In genomic region chr7:79980376-79980775, GRCh38 we compare ENCODE assay signal across 16 cellular contexts.
DNase-seq lines count a peak whose midpoint lies in the region; ATAC-seq and TF ChIP-seq lines count a peak whose summit lies in the region.
"Had no signal": no experiment of that assay in that cellular context is flagged by ENCODE, and none has a peak within 500 bp of the region (broad histone marks: within the 10 kb centered on the region; RNA-seq: fewer than 3 reads in every experiment).

No MANE protein-coding gene starts in this region.

- intact Hi-C loops in testis (cut with DNase I; ENCODE audit: low total_unique reads), result no loop called here

- H3K36me3 ChIP-seq in ACC112 (ENCODE audit: insufficient read depth, low read length) (no peaks in the 10 kb centered on the region), RWPE2 (ENCODE audit: low read depth) (no peaks in the 10 kb centered on the region), brain microvascular endothelial cell (replicated peaks) (no peaks in the 10 kb centered on the region), right atrium auricular region (no peaks in the 10 kb centered on the region), testis (ENCODE audit: low read depth, missing control alignments) (no peaks in the 10 kb centered on the region)
- H3K36me3 ChIP-seq: BLaER1, HAP-1 had no signal

- H3K9me3 ChIP-seq in RWPE2 (ENCODE audit: severe bottlenecking) (no peaks in the 10 kb centered on the region), right atrium auricular region (no peaks in the 10 kb centered on the region), testis (no peaks in the 10 kb centered on the region)
- H3K9me3 ChIP-seq: Caco-2, HAP-1 had no signal

- ATAC-seq in RWPE2 (ENCODE audit: low read depth) (no peak), GM19452 (IDR thresholded peaks at IDR 0.05; ENCODE audit: unreplicated experiment) (no peak), HG02610 (IDR thresholded peaks at IDR 0.05; ENCODE audit: unreplicated experiment) (no peak)

- no peak for TF ChIP-seq CTCF in RWPE2 (IDR thresholded peaks at IDR 0.05; ENCODE audit: poor library complexity, severe bottlenecking)
- no peak for TF ChIP-seq CTCF in brain microvascular endothelial cell (IDR thresholded peaks at IDR 0.05; ENCODE audit: low read depth, low read length, missing control alignments)
- no peak for TF ChIP-seq CTCF in right atrium auricular region (IDR thresholded peaks at IDR 0.05)
- no peak for TF ChIP-seq CTCF in testis (IDR thresholded peaks at IDR 0.05)

- 19 to 43% methylated on average over 1 of the region's 1 CpG for WGBS in testis, 2 donors

- H3K79me2 ChIP-seq in ACC112 (ENCODE audit: control insufficient read depth, insufficient read depth, low read length, unreplicated experiment), result no peaks in the 10 kb centered on the region

- no peak for DNase-seq in RWPE2 (ENCODE audit: low spot score)
- DNase-seq in brain microvascular endothelial cell, result no peak
- DNase-seq in iris pigment epithelial cell (ENCODE audit: low read depth), result peak; percentile 39
- DNase-seq in right atrium auricular region (ENCODE audit: low spot score), result no peak
- DNase-seq in testis, result no peak
- DNase-seq: AML-193; Caco-2; CD8-positive, alpha-beta memory T cell; DND-41; GDM1 had no signal

- H3K4me3 ChIP-seq in ACC112 (ENCODE audit: low read depth, low read length), result no peak overlapping the region
- no peak overlapping the region for H3K4me3 ChIP-seq in RWPE2 (ENCODE audit: severe bottlenecking)
- no peak overlapping the region for H3K4me3 ChIP-seq in brain microvascular endothelial cell (ENCODE audit: low read depth, low read length)
- H3K4me3 ChIP-seq in right atrium auricular region, result no peak overlapping the region
- no peak overlapping the region for H3K4me3 ChIP-seq in testis
- H3K4me3 ChIP-seq: BLaER1, HAP-1 had no signal

- H3K27ac ChIP-seq in ACC112 (ENCODE audit: low read depth, low read length) (peak overlapping the region; percentile 88), RWPE2 (ENCODE audit: poor library complexity, severe bottlenecking) (peak overlapping the region; percentile 96), brain microvascular endothelial cell (peak overlapping the region; percentile 8), right atrium auricular region (no peak overlapping the region), testis (no peak overlapping the region)
- H3K27ac ChIP-seq: 22Rv1, BLaER1 had no signal

- peak overlapping the region; percentile 82 for H2AFZ ChIP-seq in ACC112 (ENCODE audit: low read length, unreplicated experiment)

- in situ Hi-C loops in brain microvascular endothelial cell (cut with HindIII; ENCODE audit: low pct_ligation_motif_present, low sequenced_read_pairs), result no loop called here

- no peaks in the 10 kb centered on the region for H3K27me3 ChIP-seq in ACC112 (ENCODE audit: insufficient read depth, low read length)
- H3K27me3 ChIP-seq in RWPE2 (ENCODE audit: insufficient read depth, poor library complexity, severe bottlenecking), result no peaks in the 10 kb centered on the region
- H3K27me3 ChIP-seq in brain microvascular endothelial cell (replicated peaks), result no peaks in the 10 kb centered on the region
- no peaks in the 10 kb centered on the region for H3K27me3 ChIP-seq in right atrium auricular region
- no peaks in the 10 kb centered on the region for H3K27me3 ChIP-seq in testis
- H3K27me3 ChIP-seq: BLaER1 had no signal

- no peak for TF ChIP-seq POLR2A in testis (IDR thresholded peaks at IDR 0.05)

- peaks cover 59% of the 10 kb centered on the region for H3K4me1 ChIP-seq in ACC112 (ENCODE audit: control insufficient read depth, insufficient read depth, low read length, unreplicated experiment)
- peaks cover 57% of the 10 kb centered on the region for H3K4me1 ChIP-seq in RWPE2 (ENCODE audit: insufficient read depth, poor library complexity, severe bottlenecking)
- no peaks in the 10 kb centered on the region for H3K4me1 ChIP-seq in right atrium auricular region
- H3K4me1 ChIP-seq in testis, result no peaks in the 10 kb centered on the region
- H3K4me1 ChIP-seq: BLaER1, Caco-2, HAP-1 had no signal

Comparison
In these comparisons a context has a peak if more than half of its experiments do, and no peak if none do; other contexts are left out.
1. H3K27ac ChIP-seq: peak in ACC112 (single experiment), RWPE2 (single experiment) and brain microvascular endothelial cell (single experiment); none in right atrium auricular region (0 of 2) and testis (0 of 2).